ENCODE assay signal across 8 cellular contexts in genomic region chr7:103348959-103349358, GRCh38. TPM values are rescaled to one million over a fixed set of nuclear protein-coding genes. Genes with fewer than 3 reads are reported as not detected.
A peak's percentile ranks its signal among the peaks of the same experiment; 100 is the strongest.
DNase-seq lines count a peak whose midpoint lies in the region; TF ChIP-seq lines count a peak whose summit lies in the region.

No MANE protein-coding gene starts in this region.

- H3K27me3 ChIP-seq in iPS-20b (ENCODE audit: insufficient read depth, low read length) (no peaks in the 10 kb centered on the region), subcutaneous abdominal adipose tissue (ENCODE audit: control insufficient read depth in 5 of 5, insufficient read depth in 4 of 5, low read length in 5 of 5) (no peaks in the 10 kb centered on the region), tibial nerve (no peaks in the 10 kb centered on the region), vagina (no peaks in the 10 kb centered on the region)

- CTCF ChIA-PET in activated naive CD4-positive, alpha-beta T cell treated with anti-CD3 and anti-CD28 coated beads for 36 hours (lab: Charles Lee), result no interaction called here

- H3K4me1 ChIP-seq in iPS-20b (ENCODE audit: insufficient read depth, low read length), result no peaks in the 10 kb centered on the region
- H3K4me1 ChIP-seq in subcutaneous abdominal adipose tissue (ENCODE audit: control insufficient read depth in 5 of 5, insufficient read depth in 5 of 5, low read length in 5 of 5), result peaks cover 5 to 47% (median 46%) of the 10 kb centered on the region in 5 donors
- peaks cover 0 to 68% (median 27%) of the 10 kb centered on the region in 4 donors for H3K4me1 ChIP-seq in tibial nerve
- H3K4me1 ChIP-seq in vagina, result peaks cover 36% of the 10 kb centered on the region

- 46 to 52% methylated on average over 2 of the region's 2 CpGs for WGBS in tibial nerve, 2 donors

- peaks cover 29% of the 10 kb centered on the region for H3K36me3 Mint-ChIP-seq in activated naive CD4-positive, alpha-beta T cell treated with anti-CD3 and anti-CD28 coated beads for 36 hours (ENCODE audit: low read depth)
- peaks cover 25% of the 10 kb centered on the region for H3K36me3 Mint-ChIP-seq in activated T-helper 1 cell treated with anti-CD3 and anti-CD28 coated beads, Interleukin-12 subunit alpha, Interleukin-12 subunit beta, Interleukin-2, Interleukin-4 antibody, amounts not matched to agents 30 ng/mL and 10 ng/mL and 1 ng/mL, durations not matched to agents 14 hours and 24 hours and 36 hours (ENCODE audit: low read depth)

- H3K9ac ChIP-seq in iPS-20b (ENCODE audit: low read depth, low read length) (no peak overlapping the region), subcutaneous abdominal adipose tissue (ENCODE audit: low read length in 5 of 5) (peak overlapping the region in 4 of 5 donors; percentile 95 to 100 (median 100))

- H3K36me3 ChIP-seq in iPS-20b (ENCODE audit: insufficient read depth, low read depth, low read length), result peaks cover 32% of the 10 kb centered on the region
- H3K36me3 ChIP-seq in subcutaneous abdominal adipose tissue (ENCODE audit: control insufficient read depth in 5 of 5, insufficient read depth in 5 of 5, low read length in 5 of 5), result peaks cover 0 to 11% (median 9%) of the 10 kb centered on the region in 5 donors
- H3K36me3 ChIP-seq in tibial nerve, result peaks cover 0 to 25% (median 0%) of the 10 kb centered on the region in 3 donors
- peaks cover 0 to 4% of the 10 kb centered on the region in 2 donors for H3K36me3 ChIP-seq in vagina

- TF ChIP-seq CTCF in tibial nerve (IDR thresholded peaks at IDR 0.05) (no peak), vagina (IDR thresholded peaks at IDR 0.05) (no peak)

- H3K27ac ChIP-seq in iPS-20b (ENCODE audit: low read length) (no peak overlapping the region), subcutaneous abdominal adipose tissue (ENCODE audit: low read depth, low read length) (no peak overlapping the region), tibial nerve (peak overlapping the region in 1 of 4 donors; percentile 96), vagina (no peak overlapping the region)

- peak overlapping the region; percentile 0 for H3K27ac Mint-ChIP-seq in activated naive CD4-positive, alpha-beta T cell treated with anti-CD3 and anti-CD28 coated beads for 36 hours
- peak overlapping the region; percentile 37 for H3K27ac Mint-ChIP-seq in activated T-helper 1 cell treated with anti-CD3 and anti-CD28 coated beads, Interleukin-12 subunit alpha, Interleukin-12 subunit beta, Interleukin-2, Interleukin-4 antibody, amounts not matched to agents 30 ng/mL and 10 ng/mL and 1 ng/mL, durations not matched to agents 14 hours and 24 hours and 36 hours

- peaks cover 53% of the 10 kb centered on the region for H3K4me1 Mint-ChIP-seq in activated naive CD4-positive, alpha-beta T cell treated with anti-CD3 and anti-CD28 coated beads for 36 hours (ENCODE audit: low read depth)
- peaks cover 64% of the 10 kb centered on the region for H3K4me1 Mint-ChIP-seq in activated T-helper 1 cell treated with anti-CD3 and anti-CD28 coated beads, Interleukin-12 subunit alpha, Interleukin-12 subunit beta, Interleukin-2, Interleukin-4 antibody, amounts not matched to agents 30 ng/mL and 10 ng/mL and 1 ng/mL, durations not matched to agents 14 hours and 24 hours and 36 hours (ENCODE audit: low read depth)

- TF ChIP-seq EP300 in tibial nerve (IDR thresholded peaks at IDR 0.05), result no peak

- H3K9me3 ChIP-seq in iPS-20b (ENCODE audit: insufficient read depth, low read depth, low read length), result no peaks in the 10 kb centered on the region
- no peaks in the 10 kb centered on the region for H3K9me3 ChIP-seq in subcutaneous abdominal adipose tissue (ENCODE audit: control insufficient read depth in 5 of 5, low read length in 5 of 5)
- H3K9me3 ChIP-seq in tibial nerve, result no peaks in the 10 kb centered on the region
- H3K9me3 ChIP-seq in vagina, result no peaks in the 10 kb centered on the region

- no peaks in the 10 kb centered on the region for H3K27me3 Mint-ChIP-seq in activated naive CD4-positive, alpha-beta T cell treated with anti-CD3 and anti-CD28 coated beads for 36 hours (ENCODE audit: low read depth)
- no peaks in the 10 kb centered on the region for H3K27me3 Mint-ChIP-seq in activated T-helper 1 cell treated with anti-CD3 and anti-CD28 coated beads, Interleukin-12 subunit alpha, Interleukin-12 subunit beta, Interleukin-2, Interleukin-4 antibody, amounts not matched to agents 30 ng/mL and 10 ng/mL and 1 ng/mL, durations not matched to agents 14 hours and 24 hours and 36 hours (ENCODE audit: insufficient read depth)

- intact Hi-C loops in activated naive CD4-positive, alpha-beta T cell treated with anti-CD3 and anti-CD28 coated beads for 36 hours (cut with micrococcal nuclease), result loop anchor here (10.0 kb wide), 1 partner anchor 914 kb away; the partner anchor contains the start of gene ORAI2
- intact Hi-C loops in activated T-helper 1 cell treated with anti-CD3 and anti-CD28 coated beads, Interleukin-12 subunit alpha, Interleukin-12 subunit beta, Interleukin-2, Interleukin-4 antibody, amounts not matched to agents 30 ng/mL and 10 ng/mL and 1 ng/mL, durations not matched to agents 14 hours and 24 hours and 36 hours (cut with micrococcal nuclease), result loop anchor here (1.0 to 5.0 kb wide), 2 partner anchors 52 to 858 kb away; partner anchors contain the start of genes ORC5 and PMPCB
- intact Hi-C loops in vagina (cut with DNase I), result no loop called here

- no peak for DNase-seq in activated naive CD4-positive, alpha-beta T cell treated with anti-CD3 and anti-CD28 coated beads for 36 hours
- no peak for DNase-seq in activated naive CD4-positive, alpha-beta T cell treated with Interleukin-2 at 50 U/mL for 16 hours
- no peak for DNase-seq in activated T-helper 1 cell treated with anti-CD3 and anti-CD28 coated beads, Interleukin-12 subunit alpha, Interleukin-12 subunit beta, Interleukin-2, Interleukin-4 antibody, amounts not matched to agents 30 ng/mL and 10 ng/mL and 1 ng/mL, durations not matched to agents 14 hours and 24 hours and 36 hours (ENCODE audit: low spot score)
- DNase-seq in tibial nerve (ENCODE audit: low spot score in 2 of 2) (no peak), medulla oblongata (ENCODE audit: extremely low spot score) (no peak), vagina (ENCODE audit: extremely low spot score in 2 of 2) (no peak)

- no peak for TF ChIP-seq POLR2A in tibial nerve (IDR thresholded peaks at IDR 0.05)
- TF ChIP-seq POLR2A in vagina (IDR thresholded peaks at IDR 0.05), result no peak

- peak overlapping the region; percentile 94 for H3K4me3 Mint-ChIP-seq in activated naive CD4-positive, alpha-beta T cell treated with anti-CD3 and anti-CD28 coated beads for 36 hours
- H3K4me3 Mint-ChIP-seq in activated T-helper 1 cell treated with anti-CD3 and anti-CD28 coated beads, Interleukin-12 subunit alpha, Interleukin-12 subunit beta, Interleukin-2, Interleukin-4 antibody, amounts not matched to agents 30 ng/mL and 10 ng/mL and 1 ng/mL, durations not matched to agents 14 hours and 24 hours and 36 hours, result peak overlapping the region; percentile 95

- peak overlapping the region; percentile 89 for H3K4me3 ChIP-seq in iPS-20b (ENCODE audit: low read length)
- H3K4me3 ChIP-seq in subcutaneous abdominal adipose tissue (ENCODE audit: low read depth in 1 of 5, low read length in 5 of 5), result peak overlapping the region; percentile 95 to 100 (median 99)
- H3K4me3 ChIP-seq in tibial nerve, result peak overlapping the region in 2 of 4 donors; percentile 63 to 86
- peak overlapping the region in 1 of 2 donors; percentile 86 for H3K4me3 ChIP-seq in vagina

- H3K9me3 Mint-ChIP-seq in activated naive CD4-positive, alpha-beta T cell treated with anti-CD3 and anti-CD28 coated beads for 36 hours, result no peaks in the 10 kb centered on the region
- H3K9me3 Mint-ChIP-seq in activated T-helper 1 cell treated with anti-CD3 and anti-CD28 coated beads, Interleukin-12 subunit alpha, Interleukin-12 subunit beta, Interleukin-2, Interleukin-4 antibody, amounts not matched to agents 30 ng/mL and 10 ng/mL and 1 ng/mL, durations not matched to agents 14 hours and 24 hours and 36 hours, result no peaks in the 10 kb centered on the region

RNA-seq across cellular contexts. Expression of gene PSMC2, which starts 1.5 kb away (rescaled TPM):
- total RNA-seq in activated naive CD4-positive, alpha-beta T cell treated with anti-CD3 and anti-CD28 coated beads for 36 hours, result 100 to 1,000 TPM; 119 to 120 TPM
- total RNA-seq in activated T-helper 1 cell treated with anti-CD3 and anti-CD28 coated beads, Interleukin-12 subunit alpha, Interleukin-12 subunit beta, Interleukin-2, Interleukin-4 antibody, amounts not matched to agents 30 ng/mL and 10 ng/mL and 1 ng/mL, durations not matched to agents 14 hours and 24 hours and 36 hours, result 220 and 225 TPM in 2 replicates
- total RNA-seq in tibial nerve (100 to 1,000 TPM in 1 of 4 donors, 10 to 100 TPM in 3; 61.4 to 118 (median 90.9) TPM), vagina (63.3 TPM)

RNA-seq across cellular contexts. Expression of gene DNAJC2, which starts 4.4 kb away (rescaled TPM):
- 10 to 100 TPM; 39.8 to 42.1 TPM for total RNA-seq in activated naive CD4-positive, alpha-beta T cell treated with anti-CD3 and anti-CD28 coated beads for 36 hours
- total RNA-seq in activated T-helper 1 cell treated with anti-CD3 and anti-CD28 coated beads, Interleukin-12 subunit alpha, Interleukin-12 subunit beta, Interleukin-2, Interleukin-4 antibody, amounts not matched to agents 30 ng/mL and 10 ng/mL and 1 ng/mL, durations not matched to agents 14 hours and 24 hours and 36 hours, result 63.8 and 68.6 TPM in 2 replicates
- 10 to 100 TPM; 14.3 to 22.8 (median 18.3) TPM for total RNA-seq in tibial nerve
- total RNA-seq in vagina, result 12.0 TPM

RNA-seq across cellular contexts. Expression of gene PMPCB, which starts 51.7 kb away (rescaled TPM):
- 10 to 100 TPM; 83.9 to 90.1 TPM for total RNA-seq in activated naive CD4-positive, alpha-beta T cell treated with anti-CD3 and anti-CD28 coated beads for 36 hours
- total RNA-seq in activated T-helper 1 cell treated with anti-CD3 and anti-CD28 coated beads, Interleukin-12 subunit alpha, Interleukin-12 subunit beta, Interleukin-2, Interleukin-4 antibody, amounts not matched to agents 30 ng/mL and 10 ng/mL and 1 ng/mL, durations not matched to agents 14 hours and 24 hours and 36 hours, result 71.5 and 75.5 TPM in 2 replicates
- total RNA-seq in tibial nerve, result 10 to 100 TPM; 31.8 to 44.3 (median 41.1) TPM
- 28.7 TPM for total RNA-seq in vagina
